19 cellular contexts compared by ENCODE assay signal in the genomic region with DNA sequence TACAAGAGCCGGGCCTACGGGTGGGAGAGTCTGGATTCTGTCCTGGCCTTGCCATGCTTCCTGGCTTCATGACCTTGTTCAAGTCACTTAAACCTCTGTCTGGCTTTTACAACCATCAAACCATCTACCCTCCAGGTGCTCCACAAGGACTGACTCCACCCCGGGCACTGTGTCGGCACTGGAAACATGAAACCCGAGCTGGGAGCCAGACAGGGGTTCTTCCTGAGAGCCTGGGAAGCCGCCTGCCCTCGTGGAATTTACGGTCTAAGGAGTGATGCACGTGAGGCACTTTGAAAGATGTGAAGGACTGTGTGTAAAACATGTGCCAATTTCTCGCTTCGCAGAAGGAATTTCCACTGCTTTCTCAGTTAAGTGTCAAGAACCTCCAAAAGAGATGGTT. TPM values are rescaled to one million over a fixed set of nuclear protein-coding genes. Genes with fewer than 3 reads are reported as not detected.
DNase-seq lines count a peak whose midpoint lies in the region; ATAC-seq and TF ChIP-seq lines count a peak whose summit lies in the region.
"Had no signal": no experiment of that assay in that cellular context is flagged by ENCODE, and none has a peak within 500 bp of the region (broad histone marks: within the 10 kb centered on the region; RNA-seq: fewer than 3 reads in every experiment).

No MANE protein-coding gene starts in this region.

- no peak for TF ChIP-seq EP300 in sigmoid colon (IDR thresholded peaks at IDR 0.05)

- H3K9me3 ChIP-seq in sigmoid colon: no peaks in the 10 kb centered on the region
- H3K9me3 ChIP-seq: A549, heart right ventricle, ovary had no signal

- ATAC-seq in HG03159 (IDR thresholded peaks at IDR 0.05; ENCODE audit: unreplicated experiment): no peak
- no peak for ATAC-seq in activated CD4-positive, CD25-positive, alpha-beta regulatory T cell treated with anti-CD3 and anti-CD28 coated beads, Interleukin-2, amount 50 U/mL, for 24 hours
- ATAC-seq: activated naive CD4-positive, alpha-beta T cell treated with anti-CD3 and anti-CD28 coated beads, Interleukin-2, amount 50 U/mL, for 72 hours; heart right ventricle; Right ventricle myocardium inferior had no signal

- TF ChIP-seq CTCF in sigmoid colon (IDR thresholded peaks at IDR 0.05): no peak

- no peak for TF ChIP-seq POLR2A in sigmoid colon (IDR thresholded peaks at IDR 0.05)

- H3K27me3 ChIP-seq in sigmoid colon: no peaks in the 10 kb centered on the region
- H3K27me3 ChIP-seq: heart right ventricle, ovary had no signal

- peaks cover 0 to 15% (median 3%) of the 10 kb centered on the region in 4 donors for H3K4me1 ChIP-seq in sigmoid colon

- H3K4me3 ChIP-seq in sigmoid colon: no peak overlapping the region
- H3K4me3 ChIP-seq: A549, heart right ventricle, ovary, skin epidermis had no signal

- H3K36me3 ChIP-seq in sigmoid colon: no peaks in the 10 kb centered on the region
- H3K36me3 ChIP-seq: ovary had no signal

- intact Hi-C loops in sigmoid colon (cut with DNase I): no loop called here

- no peak overlapping the region for H3K27ac ChIP-seq in sigmoid colon
- H3K27ac ChIP-seq: A549, heart right ventricle, KMS-11, ovary had no signal

- peak; percentile 40 for DNase-seq in NCI-H345 (lab: John Stamatoyannopoulos, UW)
- no peak for DNase-seq in NCI-H345 treated with DMSO at 0.1 percent for 48 hours (lab: John Stamatoyannopoulos, UW; ENCODE audit: unreplicated experiment)
- peak; percentile 56 for DNase-seq in NCI-H2029 (lab: John Stamatoyannopoulos, UW)
- peak; percentile 54 for DNase-seq in SK-N-DZ (ENCODE audit: low spot score)
- DNase-seq in sigmoid colon: peak; percentile 55
- DNase-seq in SKM-1 treated with dmso at 0.1 percent for 144 hours (lab: John Stamatoyannopoulos, UW; ENCODE audit: unreplicated experiment): no peak
- DNase-seq: activated CD4-positive, alpha-beta T cell treated with anti-CD3 and anti-CD28 coated beads, Interleukin-2, amount 50 U/mL, for 1 hour; activated T-cell treated with anti-CD3 and anti-CD28 coated beads for 4 hours; heart right ventricle; NCI-H1694; ovary; stimulated activated naive CD4-positive, alpha-beta T cell had no signal

- WGBS in sigmoid colon, 2 donors: 86 to 89% methylated on average over 11 of the region's 11 CpGs

RNA-seq across cellular contexts. Expression of a gene that starts 11.6 kb away (rescaled TPM):
- 21.6 and 23.7 TPM in 2 replicates for polyA plus RNA-seq in SK-N-DZ (2014; cell fraction: cytosol; rRNA removed)
- 20.3 and 21.7 TPM in 2 replicates for polyA plus RNA-seq in SK-N-DZ (2014; cell fraction: nucleus; rRNA removed)
- 1 to 10 TPM in 3 of 4 donors, under 1 TPM in 1; 0.81 to 1.2 (median 1.1) TPM for total RNA-seq in sigmoid colon
- polyA plus RNA-seq in sigmoid colon: 1 to 10 TPM in 1 of 3 donors, under 1 TPM in 2; under 0.01 to 3.8 (median 0.46) TPM

RNA-seq across cellular contexts. Expression of a gene that starts 54.1 kb away (rescaled TPM):
- 56.4 and 58.2 TPM in 2 replicates for polyA plus RNA-seq in SK-N-DZ (2014; cell fraction: cytosol; rRNA removed)
- 34.3 and 88.4 TPM in 2 replicates for polyA plus RNA-seq in SK-N-DZ (2014; cell fraction: nucleus; rRNA removed)
- 10 to 100 TPM; 42.4 to 59.8 (median 43.2) TPM for total RNA-seq in sigmoid colon
- polyA plus RNA-seq in sigmoid colon: 10 to 100 TPM; 42.0 to 71.7 (median 52.2) TPM

Comparison
In these comparisons a context has a peak if more than half of its experiments do, and no peak if none do; other contexts are left out.
1. DNase-seq: peak in NCI-H345 (single experiment), NCI-H2029 (single experiment), SK-N-DZ (single experiment) and sigmoid colon (single experiment); none in NCI-H345 treated with DMSO at 0.1 percent for 48 hours (single experiment) and SKM-1 treated with dmso at 0.1 percent for 144 hours (single experiment).